11 cellular contexts compared by ENCODE assay signal in genomic region chr4:38939150-38939549, GRCh38.
DNase-seq lines count a peak whose midpoint lies in the region; ATAC-seq and TF ChIP-seq lines count a peak whose summit lies in the region.
"Had no signal": no experiment of that assay in that cellular context is flagged by ENCODE, and none has a peak within 500 bp of the region (broad histone marks: within the 10 kb centered on the region; RNA-seq: fewer than 3 reads in every experiment).

No MANE protein-coding gene starts in this region.

- no peak overlapping the region for H3K4me2 ChIP-seq in PC-9
- H3K4me2 ChIP-seq: BLaER1 had no signal

- H3K9me3 ChIP-seq in PC-9 (ENCODE audit: insufficient read depth, low read depth): no peaks in the 10 kb centered on the region
- H3K9me3 ChIP-seq in psoas muscle: no peaks in the 10 kb centered on the region
- H3K9me3 ChIP-seq: BLaER1 had no signal

- DNase-seq in GM10266 (ENCODE audit: extremely low spot score): peak; percentile 47
- no peak for DNase-seq in PC-9
- no peak for DNase-seq in KG1 (lab: John Stamatoyannopoulos, UW)
- DNase-seq in DMS53 (lab: John Stamatoyannopoulos, UW): no peak
- DNase-seq in psoas muscle: no peak
- DNase-seq: IMR-90, right cardiac atrium had no signal

- H3K4me1 ChIP-seq in PC-9 (replicated peaks; ENCODE audit: insufficient read depth): no peaks in the 10 kb centered on the region
- H3K4me1 ChIP-seq in psoas muscle: peaks cover 16% of the 10 kb centered on the region
- H3K4me1 ChIP-seq: BLaER1 had no signal

- H3K4me3 ChIP-seq in PC-9 (no peak overlapping the region), psoas muscle (no peak overlapping the region)
- H3K4me3 ChIP-seq: BLaER1 had no signal

- BruUV-seq in PC-9 (replicated peaks; lab: Mats Ljungman, UMichigan): no TSS peak

- no peaks in the 10 kb centered on the region for H3K9me2 ChIP-seq in PC-9 (ENCODE audit: insufficient read depth)

- H3K79me2 ChIP-seq in PC-9 (ENCODE audit: low read depth): no peaks in the 10 kb centered on the region

- H3K27me3 ChIP-seq in PC-9 (ENCODE audit: insufficient read depth, low read depth): no peaks in the 10 kb centered on the region
- H3K27me3 ChIP-seq in psoas muscle (ENCODE audit: insufficient read depth in 3 of 3, low read length in 2 of 3): no peaks in the 10 kb centered on the region
- H3K27me3 ChIP-seq: BLaER1 had no signal

- 85 to 97% (median 94%) methylated on average over 1 of the region's 1 CpG for WGBS in psoas muscle, 3 donors

- TF ChIP-seq CTCF in GM10266 (IDR thresholded peaks at IDR 0.05; ENCODE audit: control insufficient read depth, insufficient read depth, low read depth, missing control alignments): no peak
- no peak for TF ChIP-seq CTCF in PC-9 (conservative IDR thresholded peaks at IDR 0.05)
- TF ChIP-seq CTCF in psoas muscle (IDR thresholded peaks at IDR 0.05): no peak

- no peaks in the 10 kb centered on the region for H3F3A ChIP-seq in PC-9 (ENCODE audit: insufficient read depth, low read depth)

- no peak overlapping the region for H3K27ac ChIP-seq in PC-9
- no peak overlapping the region for H3K27ac ChIP-seq in psoas muscle
- H3K27ac ChIP-seq: BLaER1 had no signal

- no peaks in the 10 kb centered on the region for H4K20me1 ChIP-seq in PC-9 (ENCODE audit: insufficient read depth)
- H4K20me1 ChIP-seq: BLaER1 had no signal

- intact Hi-C loops in PC-9 (cut with micrococcal nuclease; ENCODE audit: unreplicated experiment): no loop called here
- intact Hi-C loops in psoas muscle (cut with DNase I): no loop called here

- POLR2A ChIA-PET in PC-9 (lab: Charles Lee; ENCODE audit: unreplicated experiment): no interaction called here

- H3K36me3 ChIP-seq in PC-9 (ENCODE audit: low read depth): 0 out of 2 replicates have a peak, but pooled peaks cover 14% of the 10 kb centered on the region
- H3K36me3 ChIP-seq in psoas muscle (ENCODE audit: insufficient read depth in 1 of 2, low read depth in 1 of 2): peaks cover 8 to 64% of the 10 kb centered on the region in 2 donors
- H3K36me3 ChIP-seq: BLaER1 had no signal

- ATAC-seq in GM19023 (IDR thresholded peaks at IDR 0.05; ENCODE audit: unreplicated experiment) (peak; percentile 74), HG02623 (IDR thresholded peaks at IDR 0.05; ENCODE audit: unreplicated experiment) (peak; percentile 91), HG03457 (IDR thresholded peaks at IDR 0.05; ENCODE audit: unreplicated experiment) (peak; percentile 96), psoas muscle (no peak)
- ATAC-seq: right cardiac atrium had no signal

- CTCF ChIA-PET in PC-9 (lab: Charles Lee): no interaction called here

- H2AFZ ChIP-seq in PC-9: no peak overlapping the region

Comparison
In these comparisons a context has a peak if more than half of its experiments do, and no peak if none do; other contexts are left out.
1. ATAC-seq: peak in GM19023 (single experiment), HG02623 (single experiment) and HG03457 (single experiment); none in psoas muscle (0 of 4).